8 cellular contexts compared by ENCODE assay signal in the genomic region with DNA sequence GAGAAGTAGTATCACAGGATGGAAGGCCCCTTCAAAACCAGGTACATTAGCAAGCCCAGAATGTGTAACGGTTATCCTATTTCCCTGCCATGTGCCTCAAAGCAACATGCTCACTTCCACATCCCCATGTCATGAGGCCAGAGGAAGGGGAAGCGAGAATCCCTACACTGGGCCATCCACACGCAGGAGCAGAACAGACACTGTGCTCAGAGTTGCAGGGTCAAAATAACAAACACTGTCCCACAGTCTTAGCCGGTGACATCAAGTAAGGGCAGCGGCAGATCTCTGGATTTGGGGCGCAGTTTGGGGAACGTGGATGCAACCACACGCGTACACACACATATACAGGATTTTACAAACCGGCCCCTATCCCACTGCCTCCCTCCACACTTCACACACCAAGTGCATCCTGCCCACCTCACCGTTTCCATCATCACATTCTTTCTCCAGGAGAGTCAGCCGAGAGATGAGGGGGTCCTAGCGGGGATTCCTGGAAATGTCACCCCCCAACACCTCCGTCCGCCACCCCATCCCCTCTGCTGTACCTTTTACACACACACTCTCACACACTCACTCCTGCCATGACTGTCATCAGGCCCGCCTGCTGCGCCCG. TPM values are rescaled to one million over a fixed set of nuclear protein-coding genes. Genes with fewer than 3 reads are reported as not detected.
DNase-seq lines count a peak whose midpoint lies in the region; ATAC-seq and TF ChIP-seq lines count a peak whose summit lies in the region.

No MANE protein-coding gene starts in this region.

- H3K4me1 Mint-ChIP-seq in Calu3 (ENCODE audit: low read depth, unreplicated experiment) (peaks cover 18% of the 10 kb centered on the region), neural progenitor cell (peaks cover 19% of the 10 kb centered on the region)

- H3K9me3 ChIP-seq in SJCRH30 (replicated peaks) (no peaks in the 10 kb centered on the region), fibroblast of lung (ENCODE audit: control insufficient read depth, insufficient read depth, low read depth, low read length) (no peaks in the 10 kb centered on the region), neural progenitor cell (ENCODE audit: low read depth) (no peaks in the 10 kb centered on the region)

- H3K9me3 Mint-ChIP-seq in Calu3 (ENCODE audit: low read depth, unreplicated experiment) = no peaks in the 10 kb centered on the region
- H3K9me3 Mint-ChIP-seq in neural progenitor cell = no peaks in the 10 kb centered on the region

- peak overlapping the region; percentile 60 for H3K9ac ChIP-seq in fibroblast of lung (ENCODE audit: insufficient read depth, low read length)
- H3K9ac ChIP-seq in neural progenitor cell = no peak overlapping the region

- H2AFZ ChIP-seq in fibroblast of lung (ENCODE audit: low read length) (peak overlapping the region; percentile 71), neural progenitor cell (replicated peaks) (peak overlapping the region; percentile 100)

- peak overlapping the region; percentile 30 for H3K27ac Mint-ChIP-seq in Calu3 (ENCODE audit: unreplicated experiment)
- H3K27ac Mint-ChIP-seq in neural progenitor cell = no peak overlapping the region

- H3K4me3 Mint-ChIP-seq in Calu3 (ENCODE audit: low read depth, unreplicated experiment) (peak overlapping the region; percentile 82), neural progenitor cell (peak overlapping the region; percentile 83)

- CTCF ChIA-PET in Calu3 (lab: Charles Lee) = interaction anchor here (2.2 kb wide), 1 partner anchor 249 kb away, joined by 9 read pairs; no protein-coding TSS in a partner anchor

- H3K4me3 ChIP-seq in SJCRH30 (peak overlapping the region; percentile 74), fibroblast of lung (replicated peaks in 1 of 4; ENCODE audit: control extremely low read depth in 1 of 4, insufficient read depth in 1 of 4, low read depth in 3 of 4, low read length in 4 of 4) (peak overlapping the region; percentile 52 to 77 (median 74)), neural progenitor cell (peak overlapping the region; percentile 83)

- H3K36me3 ChIP-seq in SJCRH30 (no peaks in the 10 kb centered on the region), fibroblast of lung (ENCODE audit: control insufficient read depth, insufficient read depth, low read length) (no peaks in the 10 kb centered on the region), neural progenitor cell (no peaks in the 10 kb centered on the region)

- no peak overlapping the region for H3K27ac ChIP-seq in SJCRH30
- peak overlapping the region; percentile 15 for H3K27ac ChIP-seq in fibroblast of lung (ENCODE audit: insufficient read depth, low read length)
- no peak overlapping the region for H3K27ac ChIP-seq in neural progenitor cell

- no peaks in the 10 kb centered on the region for H4K20me1 ChIP-seq in fibroblast of lung (ENCODE audit: control insufficient read depth, extremely low read depth, insufficient read depth, low read length)
- no peaks in the 10 kb centered on the region for H4K20me1 ChIP-seq in neural progenitor cell (ENCODE audit: low read depth)

- BruUV-seq in Calu3 (replicated peaks; lab: Mats Ljungman, UMichigan) = no TSS peak

- H3K27me3 Mint-ChIP-seq in Calu3 (ENCODE audit: unreplicated experiment) (no peaks in the 10 kb centered on the region), neural progenitor cell (ENCODE audit: insufficient read depth, low read depth) (peaks cover 16% of the 10 kb centered on the region)

- DNase-seq in Calu3 = no peak
- DNase-seq in SJCRH30 = peak in 1 of 2 experiments; percentile 5
- peak in 1 of 2 donors; percentile 3 for DNase-seq in fibroblast of lung (ENCODE audit: low read depth in 2 of 2)
- no peak for DNase-seq in neural progenitor cell (ENCODE audit: low spot score)
- no peak for DNase-seq in A172 (ENCODE audit: low spot score)

- ATAC-seq in GM18520 (IDR thresholded peaks at IDR 0.05; ENCODE audit: unreplicated experiment) (no peak), HG03095 (IDR thresholded peaks at IDR 0.05; ENCODE audit: unreplicated experiment) (no peak), HG03135 (IDR thresholded peaks at IDR 0.05; ENCODE audit: unreplicated experiment) (no peak)

- peak overlapping the region; percentile 83 for H3K4me2 ChIP-seq in fibroblast of lung (ENCODE audit: extremely low read depth, insufficient read depth, low read length)
- H3K4me2 ChIP-seq in neural progenitor cell = peak overlapping the region; percentile 96

- H3K36me3 Mint-ChIP-seq in Calu3 (ENCODE audit: insufficient read depth, unreplicated experiment) = peaks cover 14% of the 10 kb centered on the region
- H3K36me3 Mint-ChIP-seq in neural progenitor cell = no peaks in the 10 kb centered on the region

- H3K27me3 ChIP-seq in SJCRH30 (no peaks in the 10 kb centered on the region), fibroblast of lung (ENCODE audit: control insufficient read depth, insufficient read depth, low read length) (no peaks in the 10 kb centered on the region), neural progenitor cell (peaks cover 28% of the 10 kb centered on the region)

- TF ChIP-seq CTCF in Calu3 (IDR thresholded peaks at IDR 0.05; ENCODE audit: unreplicated experiment) (no peak), fibroblast of lung (conservative IDR thresholded peaks at IDR 0.05 in 1 of 2, IDR thresholded peaks at IDR 0.05 in 1 of 2; ENCODE audit: low read depth in 1 of 2, low read length in 2 of 2) (no peak), neural progenitor cell (IDR thresholded peaks at IDR 0.05) (no peak)

- intact Hi-C loops in Calu3 (cut with micrococcal nuclease; ENCODE audit: unreplicated experiment) = loop anchor here (5.0 to 10.0 kb wide), 4 partner anchors 117 to 243 kb away; no protein-coding TSS in a partner anchor

- H3F3A ChIP-seq in neural progenitor cell (ENCODE audit: low read depth) = peaks cover 49% of the 10 kb centered on the region

- H3K4me1 ChIP-seq in SJCRH30 (peaks cover 6% of the 10 kb centered on the region), fibroblast of lung (ENCODE audit: control insufficient read depth, extremely low read depth, insufficient read depth, low read length) (peaks cover 6% of the 10 kb centered on the region), neural progenitor cell (peaks cover 25% of the 10 kb centered on the region)

- H3K79me2 ChIP-seq in fibroblast of lung (ENCODE audit: control insufficient read depth, insufficient read depth, low read length) = no peaks in the 10 kb centered on the region
- no peaks in the 10 kb centered on the region for H3K79me2 ChIP-seq in neural progenitor cell (ENCODE audit: low read depth)

RNA-seq across cellular contexts. Expression of gene APBA1, which starts 0.8 kb away (rescaled TPM):
- total RNA-seq in Calu3 (2022) (4.4 and 6.7 TPM in 2 replicates), fibroblast of lung (5.4 and 8.8 TPM in 2 replicates), neural progenitor cell (ENCODE audit: low replicate concordance) (2.1 and 3.4 TPM in 2 replicates)
- 0.35 and 0.53 TPM in 2 replicates for total RNA-seq in SJCRH30 (2014; rRNA removed; shearing (Covaris generic))
- polyA plus RNA-seq in fibroblast of lung = 5.0 and 7.3 TPM in 2 replicates
- polyA plus RNA-seq in fibroblast of lung (2012) = 7.0 and 8.0 TPM in 2 replicates
- 45.9 and 56.8 TPM in 2 replicates for polyA minus RNA-seq in fibroblast of lung (ENCODE audit: low replicate concordance)
- total RNA-seq in A172 (2014; rRNA removed; shearing (Covaris generic)) = 0.21 and 0.31 TPM in 2 replicates
